Comparison of ENCODE assay signal across 1 cellular context in genomic region chr20:38805958-38806854, GRCh38.
A peak's percentile ranks its signal among the peaks of the same experiment; 100 is the strongest.
TF ChIP-seq lines count a peak whose summit lies in the region.

No MANE protein-coding gene starts in this region.

TF ChIP-seq in H1, 55 proteins besides CTCF, POLR2A, EP300 and RAD21 (continued from another document):
- TF ChIP-seq RNF2 (IDR thresholded peaks at IDR 0.05; ENCODE audit: borderline replicate concordance, low read depth, low read length, missing control alignments, poor library complexity, severe bottlenecking) (no peak), SUZ12 (IDR thresholded peaks at IDR 0.05; ENCODE audit: low read length) (no peak), CHD7 (IDR thresholded peaks at IDR 0.05; ENCODE audit: insufficient replicate concordance, low read length) (no peak), CBX5 (IDR thresholded peaks at IDR 0.05; ENCODE audit: low read depth, low read length) (no peak), E2F6 (IDR thresholded peaks at IDR 0.05) (0 out of 2 replicates have a peak, but pooled peaks have one; percentile 27), ASH2L (IDR thresholded peaks at IDR 0.05; ENCODE audit: low read length) (no peak), TCF12 (IDR thresholded peaks at IDR 0.05; ENCODE audit: low read depth, low read length) (no peak), KDM1A (IDR thresholded peaks at IDR 0.05; ENCODE audit: borderline replicate concordance, low read length) (no peak), TEAD4 (IDR thresholded peaks at IDR 0.05; ENCODE audit: low read depth, low read length) (no peak), RBBP5 (IDR thresholded peaks at IDR 0.05; ENCODE audit: borderline replicate concordance, low read depth, low read length) (no peak; the same call in 1 of the 2 replicates), SP2 (IDR thresholded peaks at IDR 0.05; ENCODE audit: low read length) (no peak), KDM4A (IDR thresholded peaks at IDR 0.05; ENCODE audit: low read depth, low read length, severe bottlenecking) (peak; percentile 58), CHD2 (IDR thresholded peaks at IDR 0.05; ENCODE audit: low read length) (no peak), CTBP2 (IDR thresholded peaks at IDR 0.05; ENCODE audit: borderline replicate concordance, insufficient read depth, insufficient read length, low read length) (no peak), HDAC2 (IDR thresholded peaks at IDR 0.05; ENCODE audit: borderline replicate concordance in 1 of 2, low read depth in 2 of 2, low read length in 2 of 2) (0 out of 4 replicates have a peak, but pooled peaks of 1 of the 2 experiments have one; percentile 46), EZH2 (IDR thresholded peaks at IDR 0.05; ENCODE audit: low read depth, low read length, severe bottlenecking) (peak; percentile 14), TAF1 (IDR thresholded peaks at IDR 0.05; ENCODE audit: low read depth, low read length) (0 out of 2 replicates have a peak, but pooled peaks have one; percentile 8), CEBPB (IDR thresholded peaks at IDR 0.05; ENCODE audit: low read depth, low read length) (no peak), GABPA (IDR thresholded peaks at IDR 0.05; ENCODE audit: borderline replicate concordance, insufficient read depth, low read length) (no peak), ZNF274 (IDR thresholded peaks at IDR 0.05; ENCODE audit: borderline replicate concordance, extremely low read depth, low read length) (no peak), RXRA (IDR thresholded peaks at IDR 0.05; ENCODE audit: insufficient read depth, low read depth, low read length) (no peak), EGR1 (IDR thresholded peaks at IDR 0.05; ENCODE audit: borderline replicate concordance, low read depth, low read length) (no peak), NANOG (IDR thresholded peaks at IDR 0.05; ENCODE audit: insufficient read depth, low read depth, low read length, poor library complexity, severe bottlenecking) (no peak), YY1 (IDR thresholded peaks at IDR 0.05; ENCODE audit: low read depth, low read length) (no peak), SIRT6 (IDR thresholded peaks at IDR 0.05; ENCODE audit: low read length) (no peak), GTF2F1 (IDR thresholded peaks at IDR 0.05; ENCODE audit: borderline replicate concordance, low read depth, low read length) (no peak), JUND (IDR thresholded peaks at IDR 0.05; ENCODE audit: low read length) (no peak), BCL11A (IDR thresholded peaks at IDR 0.05; ENCODE audit: low read depth in 2 of 2, low read length in 2 of 2) (no peak), USF2 (IDR thresholded peaks at IDR 0.05; ENCODE audit: low read length) (no peak), HDAC6 (IDR thresholded peaks at IDR 0.05; ENCODE audit: low read depth, low read length) (no peak), TAF7 (optimal IDR thresholded peaks at IDR 0.05; ENCODE audit: borderline replicate concordance, low read depth, low read length) (no peak), ATF2 (IDR thresholded peaks at IDR 0.05; ENCODE audit: low read length) (no peak), SP1 (IDR thresholded peaks at IDR 0.05; ENCODE audit: low read depth, low read length) (no peak), JUN (IDR thresholded peaks at IDR 0.05; ENCODE audit: low read depth, low read length) (no peak), SRF (IDR thresholded peaks at IDR 0.05; ENCODE audit: low read depth, low read length) (no peak), NRF1 (IDR thresholded peaks at IDR 0.05; ENCODE audit: low read depth, low read length) (no peak), SIN3A (conservative IDR thresholded peaks at IDR 0.05 in 1 of 2, IDR thresholded peaks at IDR 0.05 in 1 of 2; ENCODE audit: low read depth in 1 of 2, low read length in 2 of 2) (no peak), KDM5A (IDR thresholded peaks at IDR 0.05; ENCODE audit: low read length) (no peak), POU5F1 (IDR thresholded peaks at IDR 0.05; ENCODE audit: low read depth, low read length) (no peak), CHD1 (IDR thresholded peaks at IDR 0.05; ENCODE audit: low read depth, low read length) (no peak), SAP30 (IDR thresholded peaks at IDR 0.05; ENCODE audit: insufficient read depth, insufficient replicate concordance, low read length) (no peak), POLR2AphosphoS5 (IDR thresholded peaks at IDR 0.05; ENCODE audit: low read depth, low read length) (no peak), ATF3 (IDR thresholded peaks at IDR 0.05; ENCODE audit: insufficient read depth, low read depth, low read length) (no peak), TBP (IDR thresholded peaks at IDR 0.05; ENCODE audit: low read depth, low read length) (0 out of 2 replicates have a peak, but pooled peaks have one; percentile 22)
